Comparison of ENCODE assay signal across 22 cellular contexts in the genomic region with DNA sequence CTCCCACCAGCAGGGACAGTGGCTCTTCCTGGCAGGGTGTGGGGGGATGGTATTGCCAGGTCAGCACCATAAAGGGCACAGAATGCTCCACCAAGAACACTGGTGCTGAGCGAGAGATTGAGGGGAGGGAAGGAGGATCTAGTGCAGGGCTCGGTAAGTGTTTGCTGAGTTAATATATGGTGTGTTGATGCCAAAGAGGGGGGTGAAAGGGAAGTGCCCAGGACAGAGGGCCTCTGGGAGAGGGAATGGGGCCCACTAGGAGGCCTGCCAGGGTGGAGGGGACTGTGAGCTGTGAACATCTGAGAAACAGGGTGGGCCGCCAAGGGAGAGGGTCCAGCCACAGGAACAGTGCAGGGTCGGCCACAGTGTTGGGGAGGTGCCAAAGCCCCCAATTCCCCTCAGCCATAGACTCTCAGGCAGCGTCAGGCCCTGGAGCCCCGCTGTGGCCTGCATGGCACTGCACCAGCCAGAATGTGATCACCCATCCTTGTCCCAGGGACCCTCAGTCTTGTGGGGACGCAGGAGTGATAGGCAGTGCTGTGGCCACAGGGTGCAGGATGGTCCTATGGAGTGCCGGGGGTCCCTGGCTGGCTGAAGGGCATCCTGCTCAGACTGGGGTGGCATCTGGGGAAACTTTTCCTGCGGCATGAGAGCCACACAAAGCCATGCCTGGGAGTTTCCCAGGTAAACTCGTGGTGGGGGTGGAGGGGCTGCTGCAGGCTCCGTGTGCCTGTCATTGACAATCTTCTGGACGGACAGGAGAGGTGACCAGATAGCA. TPM values are rescaled to one million over a fixed set of nuclear protein-coding genes. Genes with fewer than 3 reads are reported as not detected.
A peak's percentile ranks its signal among the peaks of the same experiment; 100 is the strongest.
DNase-seq lines count a peak whose midpoint lies in the region; ATAC-seq and TF ChIP-seq lines count a peak whose summit lies in the region.
"Had no signal": no experiment of that assay in that cellular context is flagged by ENCODE, and none has a peak within 500 bp of the region (broad histone marks: within the 10 kb centered on the region; RNA-seq: fewer than 3 reads in every experiment).

No MANE protein-coding gene starts in this region.

- no peaks in the 10 kb centered on the region for H3K27me3 Mint-ChIP-seq in effector memory CD8-positive, alpha-beta T cell
- H3K27me3 Mint-ChIP-seq in natural killer cell (ENCODE audit: low read depth in 2 of 2): no peaks in the 10 kb centered on the region
- H3K27me3 Mint-ChIP-seq in activated T-cell treated with anti-CD3 and anti-CD28 coated beads, Interleukin-2, amount 50 U/mL, for 4 hours (ENCODE audit: low read depth): no peaks in the 10 kb centered on the region

- peaks cover 56 to 74% of the 10 kb centered on the region in 2 donors for H3K4me1 Mint-ChIP-seq in effector memory CD8-positive, alpha-beta T cell (ENCODE audit: low read depth in 2 of 2)
- peaks cover 57 to 94% of the 10 kb centered on the region in 2 donors for H3K4me1 Mint-ChIP-seq in natural killer cell
- peaks cover 22% of the 10 kb centered on the region for H3K4me1 Mint-ChIP-seq in activated T-cell treated with anti-CD3 and anti-CD28 coated beads, Interleukin-2, amount 50 U/mL, for 4 hours (ENCODE audit: low read depth)

- in situ Hi-C loops in transverse colon (cut with MboI; ENCODE audit: low pct_ligation_motif_present in 1 of 4, low pct_unique_long_range_greater_than_20kb in 1 of 4, low sequenced_read_pairs in 3 of 4): no loop called here

- peak overlapping the region; percentile 97 to 99 for H3K27ac Mint-ChIP-seq in effector memory CD8-positive, alpha-beta T cell
- peak overlapping the region; percentile 98 to 99 for H3K27ac Mint-ChIP-seq in natural killer cell

- peaks cover 0 to 4% of the 10 kb centered on the region in 2 donors for H3K9me3 Mint-ChIP-seq in effector memory CD8-positive, alpha-beta T cell
- H3K9me3 Mint-ChIP-seq in natural killer cell: peaks cover 0 to 4% of the 10 kb centered on the region in 2 donors
- no peaks in the 10 kb centered on the region for H3K9me3 Mint-ChIP-seq in activated T-cell treated with anti-CD3 and anti-CD28 coated beads, Interleukin-2, amount 50 U/mL, for 4 hours

- H3K4me3 ChIP-seq in transverse colon: no peak overlapping the region
- H3K4me3 ChIP-seq: GM12878, pancreas, SJSA1, suprapubic skin had no signal

- intact Hi-C loops in natural killer cell (cut with micrococcal nuclease): no loop called here
- intact Hi-C loops in transverse colon (cut with DNase I; ENCODE audit: low total_unique reads): no loop called here

- ATAC-seq in effector memory CD8-positive, alpha-beta T cell (replicated peaks): no peak
- ATAC-seq in natural killer cell (no peak), GM19351 (IDR thresholded peaks at IDR 0.05; ENCODE audit: unreplicated experiment) (no peak), HG02642 (IDR thresholded peaks at IDR 0.05; ENCODE audit: poor library complexity, unreplicated experiment) (no peak)
- no peak for ATAC-seq in activated T-cell treated with anti-CD3 and anti-CD28 coated beads, Interleukin-2, amount 50 U/mL, for 4 hours
- ATAC-seq: GM12878 had no signal

- peak overlapping the region; percentile 8 to 67 (median 56) for H3K27ac ChIP-seq in transverse colon
- H3K27ac ChIP-seq: KMS-11, pancreas, SJSA1, suprapubic skin had no signal

- peaks cover 9 to 34% (median 22%) of the 10 kb centered on the region in 4 donors for H3K4me1 ChIP-seq in transverse colon
- H3K4me1 ChIP-seq: pancreas had no signal

- no peaks in the 10 kb centered on the region for H3K27me3 ChIP-seq in transverse colon
- H3K27me3 ChIP-seq: pancreas, SJSA1, suprapubic skin had no signal

- H3K36me3 ChIP-seq in transverse colon: no peaks in the 10 kb centered on the region
- H3K36me3 ChIP-seq: pancreas, SJSA1, suprapubic skin had no signal

- TF ChIP-seq EP300 in transverse colon (IDR thresholded peaks at IDR 0.05; ENCODE audit: low read depth): no peak

- TF ChIP-seq POLR2A in transverse colon (IDR thresholded peaks at IDR 0.05): no peak

- peak overlapping the region in 1 of 2 donors; percentile 29 for H3K4me3 Mint-ChIP-seq in effector memory CD8-positive, alpha-beta T cell
- H3K4me3 Mint-ChIP-seq in natural killer cell: peak overlapping the region; percentile 28
- H3K4me3 Mint-ChIP-seq in activated T-cell treated with anti-CD3 and anti-CD28 coated beads, Interleukin-2, amount 50 U/mL, for 4 hours: no peak overlapping the region

- no peak for TF ChIP-seq CTCF in natural killer cell (IDR thresholded peaks at IDR 0.05)
- no peak for TF ChIP-seq CTCF in transverse colon (IDR thresholded peaks at IDR 0.05)

- DNase-seq in activated effector memory CD4-positive, alpha-beta T cell treated with anti-CD3 and anti-CD28 coated beads, Interleukin-2, amount 50 U/mL, for 16 hours: peak; percentile 54
- no peak for DNase-seq in activated effector memory CD4-positive, alpha-beta T cell treated with Interleukin-2 at 50 U/mL for 16 hours
- no peak for DNase-seq in effector memory CD8-positive, alpha-beta T cell
- DNase-seq in natural killer cell: no peak
- no peak for DNase-seq in transverse colon
- no peak for DNase-seq in activated T-cell treated with anti-CD3 and anti-CD28 coated beads, Interleukin-2, amount 50 U/mL, for 4 hours
- DNase-seq: activated CD4-positive, CD25-positive, alpha-beta regulatory T cell treated with anti-CD3 and anti-CD28 coated beads, Interleukin-2, amount 50 U/mL, for 72 hours; activated naive CD4-positive, alpha-beta T cell; C1 segment of cervical spinal cord; NCI-H1092 treated with DMSO at 0.1 percent for 48 hours; NCI-H2107; NCI-H526; OCI-M1; pancreas; stimulated activated CD4-positive, alpha-beta T cell treated with anti-CD3 and anti-CD28 coated beads, Interleukin-2, amount 100 ng/mL, for 48 hours; T1000 had no signal

- 86 to 100% methylated on average over 1 to 11 of the region's 12 CpGs for WGBS in transverse colon (ENCODE audit: low coverage in 1 of 2), 2 donors

- H3K36me3 Mint-ChIP-seq in effector memory CD8-positive, alpha-beta T cell (ENCODE audit: insufficient read depth): peaks cover 12% of the 10 kb centered on the region
- no peaks in the 10 kb centered on the region for H3K36me3 Mint-ChIP-seq in natural killer cell
- H3K36me3 Mint-ChIP-seq in activated T-cell treated with anti-CD3 and anti-CD28 coated beads, Interleukin-2, amount 50 U/mL, for 4 hours (ENCODE audit: insufficient read depth): peaks cover 2% of the 10 kb centered on the region

- no peaks in the 10 kb centered on the region for H3K9me3 ChIP-seq in transverse colon
- H3K9me3 ChIP-seq: pancreas, SJSA1, suprapubic skin had no signal

RNA-seq across cellular contexts. Expression of a gene that starts 11.9 kb away (rescaled TPM):
- total RNA-seq in natural killer cell (100 to 1,000 TPM; 248 to 289 (median 282) TPM), transverse colon (10 to 100 TPM; 16.2 to 24.3 (median 20.7) TPM)
- total RNA-seq in activated T-cell treated with anti-CD3 and anti-CD28 coated beads, Interleukin-2, amount 50 U/mL, for 4 hours: 10 to 100 TPM; 14.2 to 24.3 (median 18.5) TPM

Comparison
In these comparisons a context has a peak if more than half of its experiments do, and no peak if none do; other contexts are left out.
1. RNA of a gene that starts 11.9 kb away (total RNA-seq): 248 to 289 TPM in natural killer cell; 16.2 to 24.3 TPM in transverse colon and 14.2 to 24.3 TPM in activated T-cell treated with anti-CD3 and anti-CD28 coated beads, Interleukin-2, amount 50 U/mL, for 4 hours; every median in the first group is over 4 times any median in the second.